In the genomic region with DNA sequence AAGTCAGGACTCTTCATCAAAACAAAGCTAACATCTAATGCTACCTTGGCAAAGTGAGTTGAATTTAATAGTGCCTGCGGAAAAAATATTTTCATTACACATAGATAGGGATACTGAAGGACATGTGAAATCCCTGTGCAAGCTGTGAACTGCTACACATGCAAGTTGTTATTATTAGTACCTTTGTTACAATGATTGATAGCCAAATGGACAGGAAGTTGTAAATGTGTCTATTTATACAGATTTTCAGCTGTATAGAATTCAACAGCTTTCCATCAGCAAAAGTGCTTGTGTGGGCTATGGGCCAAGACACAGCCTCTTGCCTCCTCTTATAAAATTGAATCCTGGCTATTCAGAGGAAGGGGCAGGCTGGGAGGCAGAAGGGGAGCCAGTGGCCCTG, we compare ENCODE assay signal across 20 cellular contexts. TPM values are rescaled to one million over a fixed set of nuclear protein-coding genes. Genes with fewer than 3 reads are reported as not detected.
DNase-seq lines count a peak whose midpoint lies in the region; ATAC-seq and TF ChIP-seq lines count a peak whose summit lies in the region.
"Had no signal": no experiment of that assay in that cellular context is flagged by ENCODE, and none has a peak within 500 bp of the region (broad histone marks: within the 10 kb centered on the region; RNA-seq: fewer than 3 reads in every experiment).

No MANE protein-coding gene starts in this region.

- no peaks in the 10 kb centered on the region for H3F3A ChIP-seq in neural progenitor cell (ENCODE audit: low read depth)

- peak overlapping the region in 10 of 11 experiments; percentile 4 to 90 (median 50); a peak in 11 of 22 replicates for H3K4me2 ChIP-seq in BLaER1 treated with 17β-estradiol and CSF1 and Interleukin-3, amounts not matched to agents 10 nM and 100 nM
- H3K4me2 ChIP-seq in KMS-11 (peak overlapping the region; percentile 44; the same call in 1 of the 2 replicates), neural progenitor cell (no peak overlapping the region)
- H3K4me2 ChIP-seq: SK-N-SH had no signal

- no peaks in the 10 kb centered on the region; a peak in 1 of 22 replicates for H4K20me1 ChIP-seq in BLaER1 treated with 17β-estradiol and CSF1 and Interleukin-3, amounts not matched to agents 10 nM and 100 nM
- H4K20me1 ChIP-seq in KMS-11 (ENCODE audit: insufficient read depth) (no peaks in the 10 kb centered on the region), neural progenitor cell (ENCODE audit: low read depth) (peaks cover 9% of the 10 kb centered on the region)

- H2AFZ ChIP-seq in KMS-11 (ENCODE audit: low read depth): no peak overlapping the region
- H2AFZ ChIP-seq in neural progenitor cell (replicated peaks): no peak overlapping the region

- DNase-seq in dermis blood vessel endothelial cell (peak; percentile 63), neural progenitor cell (ENCODE audit: low spot score) (no peak), left lung (no peak)
- DNase-seq in NK-92 treated with Interleukin-12 subunit alpha and Interleukin-12 subunit beta, amount 100 ng/mL, for 24 hours (lab: John Stamatoyannopoulos, UW): no peak
- DNase-seq: activated effector memory CD4-positive, alpha-beta T cell treated with anti-CD3 and anti-CD28 coated beads, Interleukin-2, amount 50 U/mL, for 16 hours; CD4-positive, alpha-beta T cell; effector memory CD4-positive, alpha-beta T cell; esophagus squamous epithelium; gastrocnemius medialis; hypothalamus; NCI-H1436 treated with DMSO at 0.1 percent for 48 hours; NCI-H524; RPMI8226; SK-N-SH; stimulated activated CD8-positive, alpha-beta memory T cell treated with anti-CD3 and anti-CD28 coated beads, Interleukin-4, amount 100 ng/mL, for 48 hours; T-helper 17 cell had no signal

- ATAC-seq in left lung: no peak
- ATAC-seq in HG02938 (IDR thresholded peaks at IDR 0.05; ENCODE audit: unreplicated experiment): no peak
- ATAC-seq: gastrocnemius medialis, T-helper 17 cell had no signal

- H3K4me3 Mint-ChIP-seq in neural progenitor cell: no peak overlapping the region
- H3K4me3 Mint-ChIP-seq: CD4-positive, alpha-beta T cell; T-helper 17 cell had no signal

- peaks cover 2% of the 10 kb centered on the region for H3K27me3 Mint-ChIP-seq in neural progenitor cell (ENCODE audit: insufficient read depth, low read depth)

- H3K79me2 ChIP-seq in KMS-11 (ENCODE audit: insufficient read depth, low read depth): peaks cover 9% of the 10 kb centered on the region; the same call in 1 of the 2 replicates
- no peaks in the 10 kb centered on the region for H3K79me2 ChIP-seq in neural progenitor cell (ENCODE audit: low read depth)

- H3K4me1 Mint-ChIP-seq in neural progenitor cell: peaks cover 32% of the 10 kb centered on the region

- TF ChIP-seq CTCF in KMS-11 (conservative IDR thresholded peaks at IDR 0.05; ENCODE audit: low read depth, low read length): no peak
- TF ChIP-seq CTCF in neural progenitor cell (IDR thresholded peaks at IDR 0.05): no peak
- TF ChIP-seq CTCF in left lung (IDR thresholded peaks at IDR 0.05): no peak

- no peak overlapping the region for H3K27ac ChIP-seq in BLaER1 treated with 17β-estradiol and CSF1 and Interleukin-3, amounts not matched to agents 10 nM and 100 nM
- H3K27ac ChIP-seq in KMS-11 (peak overlapping the region; percentile 19; the same call in 1 of the 2 replicates), neural progenitor cell (no peak overlapping the region), left lung (no peak overlapping the region)

- intact Hi-C loops in left lung (cut with DNase I): no loop called here

- H3K27me3 ChIP-seq in BLaER1 treated with 17β-estradiol and CSF1 and Interleukin-3, amounts not matched to agents 10 nM and 100 nM: peaks cover 8 to 14% (median 11%) of the 10 kb centered on the region in 11 experiments; a peak in 20 of 22 replicates
- H3K27me3 ChIP-seq in KMS-11 (ENCODE audit: insufficient read depth, low read depth): no peaks in the 10 kb centered on the region
- H3K27me3 ChIP-seq in neural progenitor cell: no peaks in the 10 kb centered on the region
- no peaks in the 10 kb centered on the region for H3K27me3 ChIP-seq in left lung
- H3K27me3 ChIP-seq: esophagus squamous epithelium, gastrocnemius medialis had no signal

- no peaks in the 10 kb centered on the region for H3K9me3 Mint-ChIP-seq in neural progenitor cell
- H3K9me3 Mint-ChIP-seq: CD4-positive, alpha-beta T cell had no signal

- peak overlapping the region; percentile 2 for H3K27ac Mint-ChIP-seq in neural progenitor cell
- H3K27ac Mint-ChIP-seq: CD4-positive, alpha-beta T cell; T-helper 17 cell had no signal

- no peak overlapping the region for H3K9ac ChIP-seq in BLaER1 treated with 17β-estradiol and CSF1 and Interleukin-3, amounts not matched to agents 10 nM and 100 nM
- H3K9ac ChIP-seq in KMS-11: no peak overlapping the region
- H3K9ac ChIP-seq in neural progenitor cell: no peak overlapping the region
- H3K9ac ChIP-seq: SK-N-SH had no signal

- H3K9me3 ChIP-seq in BLaER1 treated with 17β-estradiol and CSF1 and Interleukin-3, amounts not matched to agents 10 nM and 100 nM (replicated peaks in 1 of 11): no peaks in the 10 kb centered on the region
- H3K9me3 ChIP-seq in neural progenitor cell (ENCODE audit: low read depth) (no peaks in the 10 kb centered on the region), left lung (no peaks in the 10 kb centered on the region)
- H3K9me3 ChIP-seq: esophagus squamous epithelium, gastrocnemius medialis, prostate gland, SK-N-SH had no signal

- peaks cover 0 to 34% (median 0%) of the 10 kb centered on the region in 11 experiments; a peak in 4 of 22 replicates for H3K36me3 ChIP-seq in BLaER1 treated with 17β-estradiol and CSF1 and Interleukin-3, amounts not matched to agents 10 nM and 100 nM
- H3K36me3 ChIP-seq in KMS-11 (ENCODE audit: insufficient read depth): no peaks in the 10 kb centered on the region; the same call in 1 of the 2 replicates
- no peaks in the 10 kb centered on the region for H3K36me3 ChIP-seq in neural progenitor cell
- H3K36me3 ChIP-seq in left lung: no peaks in the 10 kb centered on the region
- H3K36me3 ChIP-seq: gastrocnemius medialis, prostate gland had no signal

- peaks cover 8% of the 10 kb centered on the region for H3K36me3 Mint-ChIP-seq in neural progenitor cell

- H3K4me1 ChIP-seq in BLaER1 treated with 17β-estradiol and CSF1 and Interleukin-3, amounts not matched to agents 10 nM and 100 nM: peaks cover 35 to 57% (median 51%) of the 10 kb centered on the region in 10 experiments
- H3K4me1 ChIP-seq in KMS-11 (ENCODE audit: low read depth, poor library complexity, severe bottlenecking) (peaks cover 97% of the 10 kb centered on the region), neural progenitor cell (peaks cover 8% of the 10 kb centered on the region), left lung (peaks cover 12 to 17% of the 10 kb centered on the region in 2 donors)

- no peak overlapping the region for H3K4me3 ChIP-seq in BLaER1 treated with 17β-estradiol and CSF1 and Interleukin-3, amounts not matched to agents 10 nM and 100 nM
- H3K4me3 ChIP-seq in KMS-11 (IDR thresholded peaks at IDR 0.05; ENCODE audit: insufficient read depth, low read depth, low read length) (no peak overlapping the region), neural progenitor cell (no peak overlapping the region), left lung (no peak overlapping the region)
- H3K4me3 ChIP-seq: esophagus squamous epithelium, gastrocnemius medialis, prostate gland had no signal

RNA-seq across cellular contexts. Expression of gene UMPS, which starts 47.8 kb away (rescaled TPM):
- 33.8 and 36.1 TPM in 2 replicates for total RNA-seq in dermis blood vessel endothelial cell
- 42.2 and 47.6 TPM in 2 replicates for total RNA-seq in neural progenitor cell (ENCODE audit: low replicate concordance)
- 10 to 100 TPM; 18.8 to 32.4 TPM for total RNA-seq in left lung
